ENCODE assay signal across 18 cellular contexts in genomic region chr12:12334710-12335040, GRCh38. TPM values are rescaled to one million over a fixed set of nuclear protein-coding genes. Genes with fewer than 3 reads are reported as not detected.
A peak's percentile ranks its signal among the peaks of the same experiment; 100 is the strongest.
DNase-seq lines count a peak whose midpoint lies in the region; ATAC-seq, FAIRE-seq and TF ChIP-seq lines count a peak whose summit lies in the region.
"Had no signal": no experiment of that assay in that cellular context is flagged by ENCODE, and none has a peak within 500 bp of the region (broad histone marks: within the 10 kb centered on the region; RNA-seq: fewer than 3 reads in every experiment).

No MANE protein-coding gene starts in this region.

- CTCF ChIA-PET in A549 (lab: Yijun Ruan, JAX): interaction anchor here (0.6 to 13.8 kb wide), 21 partner anchors 8 to 754 kb away, joined by 3 to 214 read pairs (median 6); partner anchors contain the start of genes BORCS5, LRP6 and MANSC1
- CTCF ChIA-PET in HCT116 (lab: Charles Lee): interaction anchor here (1.1 kb wide), 1 partner anchor 253 kb away, joined by 5 read pairs; no protein-coding TSS in a partner anchor

- H3K9me3 ChIP-seq in A549: no peaks in the 10 kb centered on the region
- H3K9me3 ChIP-seq in HCT116 (ENCODE audit: control insufficient read depth in 1 of 2, insufficient read depth in 1 of 2, low read depth in 1 of 2, low read length in 2 of 2): no peaks in the 10 kb centered on the region
- no peaks in the 10 kb centered on the region for H3K9me3 ChIP-seq in MG63
- H3K9me3 ChIP-seq: HAP-1, SK-N-SH had no signal

- DNase-seq in A549 (ENCODE audit: low read depth in 1 of 2, low spot score in 1 of 2) (no peak), HCT116 (ENCODE audit: low read depth, low spot score) (no peak), NCI-H1048 (lab: John Stamatoyannopoulos, UW) (no peak), MG63 (no peak), NCI-H2196 treated with DMSO at 0.1 percent for 48 hours (lab: John Stamatoyannopoulos, UW; ENCODE audit: unreplicated experiment) (no peak), NCI-H2029 treated with DMSO at 0.1 percent for 48 hours (lab: John Stamatoyannopoulos, UW) (no peak)

- H3K4me1 Mint-ChIP-seq in activated T-helper 17 cell treated with anti-CD3 and anti-CD28 coated beads, Interleukin-2, amount 50 U/mL, for 72 hours: peaks cover 13% of the 10 kb centered on the region
- peaks cover 55% of the 10 kb centered on the region for H3K4me1 Mint-ChIP-seq in nephron

- no peak for TF ChIP-seq RAD21 in A549 (conservative IDR thresholded peaks at IDR 0.05 in 1 of 2, IDR thresholded peaks at IDR 0.05 in 1 of 2)
- no peak for TF ChIP-seq RAD21 in HCT116 (IDR thresholded peaks at IDR 0.05; ENCODE audit: low read depth)

- ATAC-seq in A549 (peak in 1 of 2 experiments; percentile 19; a peak in 3 of 6 replicates), HCT116 (peak; percentile 42)
- no peak for ATAC-seq in activated T-helper 17 cell treated with anti-CD3 and anti-CD28 coated beads, Interleukin-2, amount 50 U/mL, for 72 hours (replicated peaks)

- no peak overlapping the region for H3K9ac ChIP-seq in HCT116 (ENCODE audit: low read length)
- H3K9ac ChIP-seq: SK-N-SH had no signal

- H3K9me3 Mint-ChIP-seq in activated T-helper 17 cell treated with anti-CD3 and anti-CD28 coated beads, Interleukin-2, amount 50 U/mL, for 72 hours: no peaks in the 10 kb centered on the region
- H3K9me3 Mint-ChIP-seq in nephron: no peaks in the 10 kb centered on the region
- H3K9me3 Mint-ChIP-seq: activated CD4-positive, alpha-beta memory T cell treated with anti-CD3 and anti-CD28 coated beads, Interleukin-2, amount 10 ng/mL, durations not matched to agents 7 days and 5 days; activated naive CD8-positive, alpha-beta T cell treated with anti-CD3 and anti-CD28 coated beads, Interleukin-2, amount 50 U/mL, for 24 hours; effector memory CD8-positive, alpha-beta T cell; stimulated activated naive B cell treated with anti-CD40 and anti-IgM and Interleukin-4, amounts not matched to agents 10 μg/mL and 1 μg/mL and 100 μg/mL, for 72 hours had no signal

- H3K27ac ChIP-seq in A549 (peak overlapping the region in 1 of 2 experiments; percentile 9; a peak in 1 of 6 replicates), HCT116 (ENCODE audit: low read depth, low read length) (no peak overlapping the region)
- H3K27ac ChIP-seq: cardiac muscle cell had no signal

- no peaks in the 10 kb centered on the region for H3K79me2 ChIP-seq in HCT116 (ENCODE audit: insufficient read depth, low read length)

- no peaks in the 10 kb centered on the region for H4K20me1 ChIP-seq in HCT116 (ENCODE audit: insufficient read depth)

- H3K4me1 ChIP-seq in A549 (peaks cover 13% of the 10 kb centered on the region), HCT116 (ENCODE audit: control insufficient read depth in 1 of 2, insufficient read depth in 2 of 2, low read length in 2 of 2) (peaks cover 0 to 14% of the 10 kb centered on the region in 2 experiments; a peak in 1 of 4 replicates)

- peak overlapping the region; percentile 46 for H3K27ac Mint-ChIP-seq in activated T-helper 17 cell treated with anti-CD3 and anti-CD28 coated beads, Interleukin-2, amount 50 U/mL, for 72 hours
- H3K27ac Mint-ChIP-seq in nephron: peak overlapping the region; percentile 86 to 93 (median 92)
- H3K27ac Mint-ChIP-seq: activated CD4-positive, alpha-beta memory T cell treated with anti-CD3 and anti-CD28 coated beads, Interleukin-2, amount 10 ng/mL, durations not matched to agents 7 days and 5 days; activated naive CD8-positive, alpha-beta T cell treated with anti-CD3 and anti-CD28 coated beads, Interleukin-2, amount 50 U/mL, for 24 hours; stimulated activated naive B cell treated with anti-CD40 and anti-IgM and Interleukin-4, amounts not matched to agents 10 μg/mL and 1 μg/mL and 100 μg/mL, for 72 hours had no signal

- peak overlapping the region; percentile 92 for H2AFZ ChIP-seq in HCT116 (ENCODE audit: low read depth, low read length, poor library complexity, severe bottlenecking)

- FAIRE-seq in A549 (lab: Jason Lieb, UNC): no peak
- FAIRE-seq: TTC549, urothelium cell line had no signal

- POLR2A ChIA-PET in A549 (lab: Yijun Ruan, JAX): no interaction called here
- POLR2A ChIA-PET in HCT116 (lab: Charles Lee): interaction anchor here (0.6 kb wide), 1 partner anchor 391 kb away, joined by 3 read pairs; no protein-coding TSS in a partner anchor

- no peaks in the 10 kb centered on the region for H3K9me2 ChIP-seq in HCT116 (ENCODE audit: insufficient read depth)
- H3K9me2 ChIP-seq: SK-N-SH had no signal

- RAD21 ChIA-PET in HCT116 (lab: Charles Lee; ENCODE audit: low non-redundant PET in 1 of 2, low total read pairs in 2 of 2, uncharacterized antibody in 2 of 2, unreplicated experiment in 2 of 2): no interaction called here

- H3K4me3 Mint-ChIP-seq in activated T-helper 17 cell treated with anti-CD3 and anti-CD28 coated beads, Interleukin-2, amount 50 U/mL, for 72 hours: no peak overlapping the region
- H3K4me3 Mint-ChIP-seq in nephron: no peak overlapping the region
- H3K4me3 Mint-ChIP-seq: activated CD4-positive, alpha-beta memory T cell treated with anti-CD3 and anti-CD28 coated beads, Interleukin-2, amount 10 ng/mL, durations not matched to agents 7 days and 5 days; activated naive CD8-positive, alpha-beta T cell treated with anti-CD3 and anti-CD28 coated beads, Interleukin-2, amount 50 U/mL, for 24 hours; stimulated activated naive B cell treated with anti-CD40 and anti-IgM and Interleukin-4, amounts not matched to agents 10 μg/mL and 1 μg/mL and 100 μg/mL, for 72 hours had no signal

- TF ChIP-seq EP300 in A549 (IDR thresholded peaks at IDR 0.05): no peak

- H3K4me3 ChIP-seq in A549 (no peak overlapping the region), HCT116 (replicated peaks in 1 of 2; ENCODE audit: low read depth in 1 of 2, low read length in 2 of 2) (no peak overlapping the region), MG63 (no peak overlapping the region)
- H3K4me3 ChIP-seq: cardiac muscle cell, HAP-1, smooth muscle cell had no signal

- H3K27me3 ChIP-seq in HCT116 (ENCODE audit: insufficient read depth, low read length) (no peaks in the 10 kb centered on the region), MG63 (no peaks in the 10 kb centered on the region)
- H3K27me3 ChIP-seq: cardiac muscle cell had no signal

- no peaks in the 10 kb centered on the region for H3K27me3 Mint-ChIP-seq in activated T-helper 17 cell treated with anti-CD3 and anti-CD28 coated beads, Interleukin-2, amount 50 U/mL, for 72 hours
- peaks cover 4% of the 10 kb centered on the region for H3K27me3 Mint-ChIP-seq in nephron (ENCODE audit: low read depth)

- no peaks in the 10 kb centered on the region for H3K36me3 Mint-ChIP-seq in activated T-helper 17 cell treated with anti-CD3 and anti-CD28 coated beads, Interleukin-2, amount 50 U/mL, for 72 hours (ENCODE audit: low read depth)
- no peaks in the 10 kb centered on the region for H3K36me3 Mint-ChIP-seq in nephron (ENCODE audit: low read depth)

- WGBS in A549 (ENCODE audit: missing lambda C conversion rate): 54% methylated on average over 4 of the region's 4 CpGs

- H3K36me3 ChIP-seq in HCT116 (ENCODE audit: control insufficient read depth in 1 of 2, insufficient read depth in 2 of 2, low read length in 2 of 2) (no peaks in the 10 kb centered on the region), MG63 (no peaks in the 10 kb centered on the region)
- H3K36me3 ChIP-seq: cardiac muscle cell, HAP-1 had no signal

- TF ChIP-seq CTCF in A549 (IDR thresholded peaks at IDR 0.05) (peak; percentile 38; the same call in 1 of the 3 replicates), HCT116 (IDR thresholded peaks at IDR 0.05 in 2 of 3, conservative IDR thresholded peaks at IDR 0.05 in 1 of 3; ENCODE audit: borderline replicate concordance in 1 of 3, insufficient read depth in 1 of 3, low read depth in 2 of 3, low read length in 2 of 3) (0 out of 6 replicates have a peak, but pooled peaks of 1 of the 3 experiments have one; percentile 4), nephron (IDR thresholded peaks at IDR 0.05; ENCODE audit: unreplicated experiment in 3 of 3) (no peak)

- peak overlapping the region; percentile 37 for H3K4me2 ChIP-seq in A549
- peak overlapping the region; percentile 48 for H3K4me2 ChIP-seq in HCT116 (ENCODE audit: low read length)
- H3K4me2 ChIP-seq: SK-N-SH, smooth muscle cell had no signal

- intact Hi-C loops in HCT116 (cut with micrococcal nuclease): loop anchor here (1.0 to 5.0 kb wide), 2 partner anchors 253 to 752 kb away; no protein-coding TSS in a partner anchor

- no TSS peak for BruUV-seq in HCT116 (replicated peaks; lab: Mats Ljungman, UMichigan)

- TF ChIP-seq POLR2A in A549 (IDR thresholded peaks at IDR 0.05; ENCODE audit: low read length) (no peak), HCT116 (IDR thresholded peaks at IDR 0.05; ENCODE audit: borderline replicate concordance, extremely low read depth, insufficient read depth, insufficient read length) (no peak)

TF ChIP-seq in A549, 52 proteins besides CTCF, POLR2A, EP300 and RAD21 (continues in another document):
- TF ChIP-seq TP53 (CRISPR knock-in tag; IDR thresholded peaks at IDR 0.05) (no peak), JUNB (IDR thresholded peaks at IDR 0.05) (no peak), KDM5A (IDR thresholded peaks at IDR 0.05) (no peak)

TF ChIP-seq in HCT116, 20 proteins besides CTCF, POLR2A, EP300 and RAD21 (continues in another document):
- TF ChIP-seq TCF7L2 (IDR thresholded peaks at IDR 0.05; ENCODE audit: borderline replicate concordance, extremely low read depth, insufficient read depth, insufficient read length): no peak
- TF ChIP-seq EGR1 (IDR thresholded peaks at IDR 0.05; ENCODE audit: low read depth): no peak

RNA-seq across cellular contexts. Expression of gene MANSC1, which starts 15.4 kb away (rescaled TPM):
- 3.9 and 9.7 TPM in 2 replicates for polyA plus RNA-seq in A549 (2011; rRNA removed)
- polyA plus RNA-seq in A549 (2012; cell fraction: cytosol; rRNA removed): 0.86 and 1.1 TPM in 2 replicates
- 0.47 and 0.86 TPM in 2 replicates for polyA plus RNA-seq in A549 (2012; cell fraction: nucleus; rRNA removed)
- 3.7 to 4.4 TPM (median 3.8 TPM) in 3 replicates for polyA plus RNA-seq in A549 (2017; fragmentation: RNase III; extraction: RNeasy Plus Mini Kit Qiagen cat#74134 plus additional on column Dnase treatment)
- polyA minus RNA-seq in A549 (2011; rRNA and poly(A)+ RNA removed): 3.5 and 4.5 TPM in 2 replicates
- 0.20 TPM for total RNA-seq in HCT116 (2021; ENCODE audit: unreplicated experiment)
- 0.07 TPM in 1 of 2 replicates, not detected in the other for polyA plus RNA-seq in HCT116 (2012)
- under 1 TPM; 0.63 to 0.74 TPM for total RNA-seq in activated T-helper 17 cell treated with anti-CD3 and anti-CD28 coated beads, Interleukin-2, amount 50 U/mL, for 72 hours
- 0.92 TPM in 1 of 2 replicates, not detected in the other for total RNA-seq in MG63 (2014; rRNA removed; shearing (Covaris generic); ENCODE audit: low replicate concordance)

RNA-seq across cellular contexts. Expression of gene BORCS5, which starts 22.2 kb away (rescaled TPM):
- 10.2 and 13.7 TPM in 2 replicates for polyA plus RNA-seq in A549 (2011; rRNA removed)
- polyA plus RNA-seq in A549 (2012; cell fraction: cytosol; rRNA removed): 15.0 and 17.7 TPM in 2 replicates
- 22.1 and 29.4 TPM in 2 replicates for polyA plus RNA-seq in A549 (2012; cell fraction: nucleus; rRNA removed)
- 5.1 to 7.3 TPM (median 6.2 TPM) in 3 replicates for polyA plus RNA-seq in A549 (2017; fragmentation: RNase III; extraction: RNeasy Plus Mini Kit Qiagen cat#74134 plus additional on column Dnase treatment)
- polyA minus RNA-seq in A549 (2011; rRNA and poly(A)+ RNA removed): 22.4 and 30.7 TPM in 2 replicates
- total RNA-seq in HCT116 (2021; ENCODE audit: unreplicated experiment): 8.7 TPM
- 8.2 and 8.4 TPM in 2 replicates for polyA plus RNA-seq in HCT116 (2012)
- 10 to 100 TPM; 26.1 to 43.8 TPM for total RNA-seq in activated T-helper 17 cell treated with anti-CD3 and anti-CD28 coated beads, Interleukin-2, amount 50 U/mL, for 72 hours
- total RNA-seq in MG63 (2014; rRNA removed; shearing (Covaris generic); ENCODE audit: low replicate concordance): 3.6 and 5.6 TPM in 2 replicates
